Comparison of ENCODE assay signal across 10 cellular contexts in genomic region chr1:51264470-51264869, GRCh38. TPM values are rescaled to one million over a fixed set of nuclear protein-coding genes. Genes with fewer than 3 reads are reported as not detected.
DNase-seq lines count a peak whose midpoint lies in the region; FAIRE-seq and TF ChIP-seq lines count a peak whose summit lies in the region.
"Had no signal": no experiment of that assay in that cellular context is flagged by ENCODE, and none has a peak within 500 bp of the region (broad histone marks: within the 10 kb centered on the region; RNA-seq: fewer than 3 reads in every experiment).

No MANE protein-coding gene starts in this region.

- TF ChIP-seq EP300 in esophagus muscularis mucosa (IDR thresholded peaks at IDR 0.05): no peak

- no peaks in the 10 kb centered on the region for H3K9me3 ChIP-seq in esophagus muscularis mucosa

- peak overlapping the region in 3 of 4 donors; percentile 3 to 10 (median 3) for H3K27ac ChIP-seq in esophagus muscularis mucosa (replicated peaks in 1 of 4)
- no peak overlapping the region for H3K27ac ChIP-seq in caudate nucleus (ENCODE audit: low read depth, low read length)

- intact Hi-C loops in esophagus muscularis mucosa (cut with DNase I): no loop called here

- H3K27me3 ChIP-seq in esophagus muscularis mucosa: no peaks in the 10 kb centered on the region

- no peak for TF ChIP-seq CTCF in esophagus muscularis mucosa (IDR thresholded peaks at IDR 0.05)

- FAIRE-seq in RCC 7860 (lab: Jason Lieb, UNC): peak; percentile 96

- DNase-seq in GM03348 (ENCODE audit: low spot score): peak; percentile 88
- peak; percentile 89 for DNase-seq in RCC 7860 (ENCODE audit: low spot score)
- DNase-seq in esophagus muscularis mucosa (ENCODE audit: extremely low spot score): peak; percentile 3
- DNase-seq in pons (ENCODE audit: low spot score): peak; percentile 45
- no peak for DNase-seq in caudate nucleus (lab: John Stamatoyannopoulos, UW)
- DNase-seq in activated CD8-positive, alpha-beta memory T cell treated with anti-CD3 and anti-CD28 coated beads, Interleukin-2, amount 50 U/mL, for 4 hours: no peak
- DNase-seq in AML-193 (lab: John Stamatoyannopoulos, UW): no peak
- DNase-seq in middle frontal gyrus (ENCODE audit: extremely low spot score, low spot score): no peak
- DNase-seq: activated B cell treated with CpG ODN at 0.5 μM for 24 hours; stimulated activated CD4-positive, alpha-beta T cell treated with anti-CD3 and anti-CD28 coated beads, Interleukin-4, amount 100 ng/mL, for 1 hour had no signal

- no peak for TF ChIP-seq POLR2A in esophagus muscularis mucosa (IDR thresholded peaks at IDR 0.05; ENCODE audit: low read depth)

- no peak overlapping the region for H3K4me3 ChIP-seq in esophagus muscularis mucosa

- H3K4me1 ChIP-seq in esophagus muscularis mucosa: peaks cover 52 to 82% (median 66%) of the 10 kb centered on the region in 4 donors

- H3K36me3 ChIP-seq in esophagus muscularis mucosa: no peaks in the 10 kb centered on the region

- whole genome bisulfite sequencing in esophagus muscularis mucosa: 10% methylated on average over 3 of the region's 3 CpGs

RNA-seq across cellular contexts. Expression of gene RNF11, which starts 28.4 kb away (rescaled TPM):
- total RNA-seq in esophagus muscularis mucosa: 100 to 1,000 TPM; 101 to 141 (median 115) TPM

Comparison
In these comparisons a context has a peak if more than half of its experiments do, and no peak if none do; other contexts are left out.
1. DNase-seq: peak in GM03348 (single experiment), RCC 7860 (single experiment), esophagus muscularis mucosa (single experiment) and pons (single experiment); none in caudate nucleus (0 of 61), activated CD8-positive, alpha-beta memory T cell treated with anti-CD3 and anti-CD28 coated beads, Interleukin-2, amount 50 U/mL, for 4 hours (single experiment), AML-193 (0 of 2) and middle frontal gyrus (single experiment).